ENCODE assay signal across 14 cellular contexts in the genomic region with DNA sequence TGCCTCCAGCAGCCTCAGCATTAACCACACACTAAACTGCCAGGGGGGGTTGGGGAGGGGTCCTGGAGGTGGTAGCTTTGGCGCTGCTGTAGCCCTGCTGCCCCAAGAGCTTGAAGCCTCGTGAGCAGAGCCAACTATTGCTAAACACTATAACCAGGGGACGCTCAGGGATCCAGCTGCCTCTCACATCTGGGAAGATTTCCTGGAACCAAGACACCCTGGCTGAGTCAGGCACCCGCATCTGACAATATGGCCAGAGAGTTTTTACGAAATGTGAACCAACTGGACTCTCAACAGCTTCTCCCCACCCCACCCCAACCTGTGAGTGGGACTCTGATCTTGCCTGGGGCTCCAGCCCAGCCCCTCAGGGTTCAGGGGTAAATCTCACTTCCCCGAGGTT. TPM values are rescaled to one million over a fixed set of nuclear protein-coding genes. Genes with fewer than 3 reads are reported as not detected.
A peak's percentile ranks its signal among the peaks of the same experiment; 100 is the strongest.
DNase-seq lines count a peak whose midpoint lies in the region; ATAC-seq and TF ChIP-seq lines count a peak whose summit lies in the region.
"Had no signal": no experiment of that assay in that cellular context is flagged by ENCODE, and none has a peak within 500 bp of the region (broad histone marks: within the 10 kb centered on the region; RNA-seq: fewer than 3 reads in every experiment).

No MANE protein-coding gene starts in this region.

- H3K14ac ChIP-seq in trophoblast cell (ENCODE audit: low read length) = no peak overlapping the region

- H3K36me3 ChIP-seq in CD4-positive, CD25-positive, alpha-beta regulatory T cell (ENCODE audit: control insufficient read depth, insufficient read depth, low read length) = peaks cover 22% of the 10 kb centered on the region
- no peaks in the 10 kb centered on the region for H3K36me3 ChIP-seq in trophoblast cell (ENCODE audit: control insufficient read depth in 1 of 2, insufficient read depth in 2 of 2, low read length in 2 of 2)

- H2AFZ ChIP-seq in trophoblast cell (ENCODE audit: insufficient read depth, low read length, poor library complexity) = no peak overlapping the region

- no peaks in the 10 kb centered on the region for H3K79me2 ChIP-seq in trophoblast cell (ENCODE audit: control insufficient read depth, insufficient read depth, low read length, poor library complexity)

- no peak overlapping the region for H3K4me3 ChIP-seq in CD4-positive, CD25-positive, alpha-beta regulatory T cell (ENCODE audit: low read depth, low read length)
- no peak overlapping the region for H3K4me3 ChIP-seq in foreskin fibroblast (ENCODE audit: low read depth in 1 of 2, low read length in 2 of 2)
- H3K4me3 ChIP-seq in trophoblast cell (ENCODE audit: low read depth, low read length) = no peak overlapping the region

- no peak overlapping the region for H3K4me2 ChIP-seq in trophoblast cell (ENCODE audit: low read length)

- no peaks in the 10 kb centered on the region for H3K27me3 Mint-ChIP-seq in CD4-positive, CD25-positive, alpha-beta regulatory T cell
- H3K27me3 Mint-ChIP-seq in WTC11 (ENCODE audit: low read depth) = no peaks in the 10 kb centered on the region; the same call in 1 of the 2 replicates
- no peaks in the 10 kb centered on the region for H3K27me3 Mint-ChIP-seq in activated T-helper 2 cell treated with anti-CD3 and anti-CD28 coated beads, Interferon-gamma antibody, Interleukin-2, Interleukin-4, amounts not matched to agents 10 μg/mL and 5 μg/mL and 100 μg/mL, durations not matched to agents 14 hours and 24 hours and 36 hours (ENCODE audit: low read depth)

- no peaks in the 10 kb centered on the region for H3K9me3 Mint-ChIP-seq in CD4-positive, CD25-positive, alpha-beta regulatory T cell
- H3K9me3 Mint-ChIP-seq in WTC11 = no peaks in the 10 kb centered on the region
- no peaks in the 10 kb centered on the region for H3K9me3 Mint-ChIP-seq in activated T-helper 2 cell treated with anti-CD3 and anti-CD28 coated beads, Interferon-gamma antibody, Interleukin-2, Interleukin-4, amounts not matched to agents 10 μg/mL and 5 μg/mL and 100 μg/mL, durations not matched to agents 14 hours and 24 hours and 36 hours

- no peak overlapping the region for H3K9ac ChIP-seq in trophoblast cell (ENCODE audit: low read length)

- H2BK120ac ChIP-seq in trophoblast cell (ENCODE audit: insufficient read depth, low read length, poor library complexity) = no peak overlapping the region

- H4K8ac ChIP-seq in trophoblast cell (ENCODE audit: low read depth, low read length) = no peak overlapping the region

- H3K27ac Mint-ChIP-seq in CD4-positive, CD25-positive, alpha-beta regulatory T cell = peak overlapping the region; percentile 63 to 94 (median 78)
- no peak overlapping the region for H3K27ac Mint-ChIP-seq in WTC11
- H3K27ac Mint-ChIP-seq in activated T-helper 2 cell treated with anti-CD3 and anti-CD28 coated beads, Interferon-gamma antibody, Interleukin-2, Interleukin-4, amounts not matched to agents 10 μg/mL and 5 μg/mL and 100 μg/mL, durations not matched to agents 14 hours and 24 hours and 36 hours = no peak overlapping the region

- CTCF ChIA-PET in WTC11 (lab: Charles Lee) = interaction anchor here (1.2 to 2.0 kb wide), 2 partner anchors 47 to 94 kb away, joined by 3 to 7 read pairs; no protein-coding TSS in a partner anchor

- no peak overlapping the region for H2AK5ac ChIP-seq in trophoblast cell (ENCODE audit: low read length)

- POLR2A ChIA-PET in WTC11 (lab: Charles Lee) = no interaction called here

- intact Hi-C loops in activated T-helper 2 cell treated with anti-CD3 and anti-CD28 coated beads, Interferon-gamma antibody, Interleukin-2, Interleukin-4, amounts not matched to agents 10 μg/mL and 5 μg/mL and 100 μg/mL, durations not matched to agents 14 hours and 24 hours and 36 hours (cut with micrococcal nuclease) = no loop called here

- no peak for ATAC-seq in CD4-positive, CD25-positive, alpha-beta regulatory T cell (ENCODE audit: low read depth in 2 of 2)
- ATAC-seq in WTC11 (no peak), GM21576 (IDR thresholded peaks at IDR 0.05; ENCODE audit: unreplicated experiment) (no peak), HG02970 (IDR thresholded peaks at IDR 0.05; ENCODE audit: low FRiP score, unreplicated experiment) (no peak)
- ATAC-seq: T-helper 17 cell had no signal

- no peak for DNase-seq in CD4-positive, CD25-positive, alpha-beta regulatory T cell
- DNase-seq in WTC11 (ENCODE audit: low spot score) (peak; percentile 7), foreskin fibroblast (peak; percentile 80 to 90), trophoblast cell (peak; percentile 96 to 97), NCI-H774 (lab: John Stamatoyannopoulos, UW) (no peak)
- no peak for DNase-seq in activated T-helper 2 cell treated with anti-CD3 and anti-CD28 coated beads, Interferon-gamma antibody, Interleukin-2, Interleukin-4, amounts not matched to agents 10 μg/mL and 5 μg/mL and 100 μg/mL, durations not matched to agents 14 hours and 24 hours and 36 hours (ENCODE audit: low spot score)
- DNase-seq: AML-193; hippocampal formation; NCI-H1092 treated with DMSO at 0.1 percent for 48 hours; NK-92 treated with Interleukin-12 subunit alpha and Interleukin-12 subunit beta, amount 100 ng/mL, for 24 hours; T-helper 17 cell had no signal

- no peaks in the 10 kb centered on the region for H3K9me3 ChIP-seq in CD4-positive, CD25-positive, alpha-beta regulatory T cell (ENCODE audit: control insufficient read depth in 2 of 2, low read length in 2 of 2)
- H3K9me3 ChIP-seq in trophoblast cell (ENCODE audit: insufficient read depth, low read depth, low read length) = peaks cover 1% of the 10 kb centered on the region

- H3K27ac ChIP-seq in CD4-positive, CD25-positive, alpha-beta regulatory T cell (ENCODE audit: insufficient read depth, low read length, poor library complexity, severe bottlenecking) = peak overlapping the region; percentile 55
- no peak overlapping the region for H3K27ac ChIP-seq in trophoblast cell (ENCODE audit: low read depth, low read length)

- no peak overlapping the region for H3K23ac ChIP-seq in trophoblast cell (ENCODE audit: low read length)

- H3K4me3 Mint-ChIP-seq in CD4-positive, CD25-positive, alpha-beta regulatory T cell = peak overlapping the region in 1 of 4 donors; percentile 63
- no peak overlapping the region for H3K4me3 Mint-ChIP-seq in WTC11
- no peak overlapping the region for H3K4me3 Mint-ChIP-seq in activated T-helper 2 cell treated with anti-CD3 and anti-CD28 coated beads, Interferon-gamma antibody, Interleukin-2, Interleukin-4, amounts not matched to agents 10 μg/mL and 5 μg/mL and 100 μg/mL, durations not matched to agents 14 hours and 24 hours and 36 hours (ENCODE audit: low read depth)

- no peak overlapping the region for H4K91ac ChIP-seq in trophoblast cell (ENCODE audit: low read depth, low read length)

- H3K4ac ChIP-seq in trophoblast cell (ENCODE audit: low read depth, low read length) = no peak overlapping the region

- H4K12ac ChIP-seq in trophoblast cell (ENCODE audit: low read depth, low read length) = no peak overlapping the region

- no CpG with 5 or more reads among the region's 6 CpGs for WGBS in trophoblast cell (ENCODE audit: extremely low coverage, insufficient coverage, insufficient read length)

- peaks cover 71% of the 10 kb centered on the region for H3K4me1 ChIP-seq in CD4-positive, CD25-positive, alpha-beta regulatory T cell (ENCODE audit: control insufficient read depth, insufficient read depth, low read length, poor library complexity, severe bottlenecking)
- H3K4me1 ChIP-seq in trophoblast cell (ENCODE audit: control insufficient read depth in 1 of 2, insufficient read depth in 2 of 2, low read length in 2 of 2) = peaks cover 23 to 26% of the 10 kb centered on the region in 2 experiments

- H3K18ac ChIP-seq in trophoblast cell (ENCODE audit: low read length) = no peak overlapping the region

- H2BK12ac ChIP-seq in trophoblast cell (ENCODE audit: low read length) = no peak overlapping the region

- no peaks in the 10 kb centered on the region for H3K27me3 ChIP-seq in CD4-positive, CD25-positive, alpha-beta regulatory T cell (ENCODE audit: control insufficient read depth, insufficient read depth, low read length)
- no peaks in the 10 kb centered on the region for H3K27me3 ChIP-seq in trophoblast cell (ENCODE audit: insufficient read depth, low read length)

- peaks cover 13% of the 10 kb centered on the region for H3K79me1 ChIP-seq in trophoblast cell (ENCODE audit: low read length)

- peaks cover 34% of the 10 kb centered on the region for H3K36me3 Mint-ChIP-seq in CD4-positive, CD25-positive, alpha-beta regulatory T cell
- H3K36me3 Mint-ChIP-seq in WTC11 = no peaks in the 10 kb centered on the region
- H3K36me3 Mint-ChIP-seq in activated T-helper 2 cell treated with anti-CD3 and anti-CD28 coated beads, Interferon-gamma antibody, Interleukin-2, Interleukin-4, amounts not matched to agents 10 μg/mL and 5 μg/mL and 100 μg/mL, durations not matched to agents 14 hours and 24 hours and 36 hours (ENCODE audit: low read depth) = no peaks in the 10 kb centered on the region

- peaks cover 8 to 90% (median 64%) of the 10 kb centered on the region in 4 donors for H3K4me1 Mint-ChIP-seq in CD4-positive, CD25-positive, alpha-beta regulatory T cell
- peaks cover 38% of the 10 kb centered on the region for H3K4me1 Mint-ChIP-seq in WTC11
- H3K4me1 Mint-ChIP-seq in activated T-helper 2 cell treated with anti-CD3 and anti-CD28 coated beads, Interferon-gamma antibody, Interleukin-2, Interleukin-4, amounts not matched to agents 10 μg/mL and 5 μg/mL and 100 μg/mL, durations not matched to agents 14 hours and 24 hours and 36 hours (ENCODE audit: low read depth) = peaks cover 11% of the 10 kb centered on the region

- TF ChIP-seq CTCF in WTC11 (IDR thresholded peaks at IDR 0.05) (no peak), foreskin fibroblast (IDR thresholded peaks at IDR 0.05; ENCODE audit: low read depth, low read length) (no peak)

- no peak overlapping the region for H2BK5ac ChIP-seq in trophoblast cell (ENCODE audit: low read depth, low read length, poor library complexity)

RNA-seq across cellular contexts. Expression of a gene that starts 14.3 kb away (rescaled TPM):
- total RNA-seq in CD4-positive, CD25-positive, alpha-beta regulatory T cell = 13.6 TPM
- 1 to 10 TPM; 1.6 to 2.4 (median 2.1) TPM for polyA plus RNA-seq in CD4-positive, CD25-positive, alpha-beta regulatory T cell
- total RNA-seq in WTC11 (2021) = 5.7 to 6.4 TPM (median 5.9 TPM) in 3 replicates
- polyA plus RNA-seq in trophoblast cell (2013) = 64.9 and 67.2 TPM in 2 replicates
- total RNA-seq in activated T-helper 2 cell treated with anti-CD3 and anti-CD28 coated beads, Interferon-gamma antibody, Interleukin-2, Interleukin-4, amounts not matched to agents 10 μg/mL and 5 μg/mL and 100 μg/mL, durations not matched to agents 14 hours and 24 hours and 36 hours = 7.5 and 7.7 TPM in 2 replicates

RNA-seq across cellular contexts. Expression of a gene that starts 24.0 kb away (rescaled TPM):
- total RNA-seq in CD4-positive, CD25-positive, alpha-beta regulatory T cell = 197 TPM
- 100 to 1,000 TPM; 160 to 189 (median 163) TPM for polyA plus RNA-seq in CD4-positive, CD25-positive, alpha-beta regulatory T cell
- total RNA-seq in WTC11 (2021) = 0.92 to 1.4 TPM (median 1.1 TPM) in 3 replicates
- polyA plus RNA-seq in trophoblast cell (2013) = 6.6 and 6.7 TPM in 2 replicates
- 404 and 410 TPM in 2 replicates for total RNA-seq in activated T-helper 2 cell treated with anti-CD3 and anti-CD28 coated beads, Interferon-gamma antibody, Interleukin-2, Interleukin-4, amounts not matched to agents 10 μg/mL and 5 μg/mL and 100 μg/mL, durations not matched to agents 14 hours and 24 hours and 36 hours
- total RNA-seq: osteocyte had no signal

RNA-seq across cellular contexts. Expression of a gene that starts 38.6 kb away (rescaled TPM):
- total RNA-seq in CD4-positive, CD25-positive, alpha-beta regulatory T cell = 4.3 TPM
- 1 to 10 TPM; 2.5 to 4.4 (median 3.6) TPM for polyA plus RNA-seq in CD4-positive, CD25-positive, alpha-beta regulatory T cell
- 0.21 to 0.25 TPM (median 0.22 TPM) in 3 replicates for total RNA-seq in WTC11 (2021)
- polyA plus RNA-seq in trophoblast cell (2013) = not detected in 2 replicates
- 0.64 and 0.75 TPM in 2 replicates for total RNA-seq in activated T-helper 2 cell treated with anti-CD3 and anti-CD28 coated beads, Interferon-gamma antibody, Interleukin-2, Interleukin-4, amounts not matched to agents 10 μg/mL and 5 μg/mL and 100 μg/mL, durations not matched to agents 14 hours and 24 hours and 36 hours
- total RNA-seq: osteocyte had no signal

Comparison
In these comparisons a context has a peak if more than half of its experiments do, and no peak if none do; other contexts are left out.
1. DNase-seq: peak in WTC11 (single experiment), foreskin fibroblast (2 of 2) and trophoblast cell (2 of 2); none in CD4-positive, CD25-positive, alpha-beta regulatory T cell (0 of 3), NCI-H774 (single experiment) and activated T-helper 2 cell treated with anti-CD3 and anti-CD28 coated beads, Interferon-gamma antibody, Interleukin-2, Interleukin-4, amounts not matched to agents 10 μg/mL and 5 μg/mL and 100 μg/mL, durations not matched to agents 14 hours and 24 hours and 36 hours (single experiment).
2. H3K27ac Mint-ChIP-seq: peak in CD4-positive, CD25-positive, alpha-beta regulatory T cell (3 of 3); none in WTC11 (single experiment) and activated T-helper 2 cell treated with anti-CD3 and anti-CD28 coated beads, Interferon-gamma antibody, Interleukin-2, Interleukin-4, amounts not matched to agents 10 μg/mL and 5 μg/mL and 100 μg/mL, durations not matched to agents 14 hours and 24 hours and 36 hours (single experiment).
3. RNA of a gene that starts 24.0 kb away (total RNA-seq): 404 to 410 TPM in activated T-helper 2 cell treated with anti-CD3 and anti-CD28 coated beads, Interferon-gamma antibody, Interleukin-2, Interleukin-4, amounts not matched to agents 10 μg/mL and 5 μg/mL and 100 μg/mL, durations not matched to agents 14 hours and 24 hours and 36 hours and 197 TPM in CD4-positive, CD25-positive, alpha-beta regulatory T cell (single experiment); 0.92 to 1.4 TPM in WTC11; every median in the first group is over 10 times any median in the second.